12 cellular contexts compared by ENCODE assay signal in genomic region chr4:130335417-130336194, GRCh38.
"Had no signal": no experiment of that assay in that cellular context is flagged by ENCODE, and none has a peak within 500 bp of the region (broad histone marks: within the 10 kb centered on the region; RNA-seq: fewer than 3 reads in every experiment).

No MANE protein-coding gene starts in this region.

- H3K27me3 Mint-ChIP-seq: naive thymus-derived CD4-positive, alpha-beta T cell; progenitor cell of endocrine pancreas had no signal

- H3K4me3 Mint-ChIP-seq: endodermal cell; immature natural killer cell; naive thymus-derived CD4-positive, alpha-beta T cell had no signal

- DNase-seq: effector CD4-positive, alpha-beta T cell; endodermal cell; immature natural killer cell; left ventricle myocardium inferior; naive thymus-derived CD4-positive, alpha-beta T cell; right cardiac atrium; small intestine; stimulated activated CD4-positive, alpha-beta T cell treated with anti-CD3 and anti-CD28 coated beads, Interleukin-2, amount 100 ng/mL, for 48 hours; stimulated activated naive CD4-positive, alpha-beta T cell treated with Interleukin-2 at 50 U/mL for 16 hours had no signal

- H3K27ac ChIP-seq: coronary artery, foreskin keratinocyte, left ventricle myocardium inferior had no signal

- H3K27ac Mint-ChIP-seq: endodermal cell; immature natural killer cell; naive thymus-derived CD4-positive, alpha-beta T cell; progenitor cell of endocrine pancreas had no signal

- H3K36me3 Mint-ChIP-seq: immature natural killer cell; naive thymus-derived CD4-positive, alpha-beta T cell had no signal

- H3K4me3 ChIP-seq: coronary artery, left ventricle myocardium inferior had no signal

- H3K9me3 ChIP-seq: left ventricle myocardium inferior had no signal

- H3K9me3 Mint-ChIP-seq: endodermal cell had no signal

- H3K4me1 ChIP-seq: foreskin keratinocyte, left ventricle myocardium inferior had no signal

- H3K36me3 ChIP-seq: left ventricle myocardium inferior had no signal

- ATAC-seq: naive thymus-derived CD4-positive, alpha-beta T cell; right cardiac atrium had no signal

- H3K4me1 Mint-ChIP-seq: immature natural killer cell; naive thymus-derived CD4-positive, alpha-beta T cell had no signal

- H3K27me3 ChIP-seq: foreskin keratinocyte had no signal
